In genomic region chr17:67679721-67680120, GRCh38 we compare ENCODE assay signal across 21 cellular contexts. TPM values are rescaled to one million over a fixed set of nuclear protein-coding genes. Genes with fewer than 3 reads are reported as not detected.
A peak's percentile ranks its signal among the peaks of the same experiment; 100 is the strongest.
DNase-seq lines count a peak whose midpoint lies in the region; ATAC-seq and TF ChIP-seq lines count a peak whose summit lies in the region.
"Had no signal": no experiment of that assay in that cellular context is flagged by ENCODE, and none has a peak within 500 bp of the region (broad histone marks: within the 10 kb centered on the region; RNA-seq: fewer than 3 reads in every experiment).

No MANE protein-coding gene starts in this region.

- H3K27ac Mint-ChIP-seq in CD4-positive, alpha-beta T cell = peak overlapping the region; percentile 72
- H3K27ac Mint-ChIP-seq in immature natural killer cell (peak overlapping the region in 4 of 6 donors; percentile 5 to 79 (median 32)), type B pancreatic cell (no peak overlapping the region)
- H3K27ac Mint-ChIP-seq: activated T-helper 17 cell treated with anti-CD3 and anti-CD28 coated beads, Interleukin-2, amount 50 U/mL, for 72 hours had no signal

- no peaks in the 10 kb centered on the region for H3K27me3 ChIP-seq in CD4-positive, alpha-beta T cell (ENCODE audit: control insufficient read depth, insufficient read depth, low read length)
- H3K27me3 ChIP-seq: adrenal gland, ovary, right lobe of liver had no signal

- H3K27ac ChIP-seq in CD4-positive, alpha-beta T cell (ENCODE audit: low read depth, low read length) = no peak overlapping the region
- H3K27ac ChIP-seq: adrenal gland, coronary artery, ovary, right lobe of liver, thoracic aorta had no signal

- H3K9me3 Mint-ChIP-seq in CD4-positive, alpha-beta T cell = no peaks in the 10 kb centered on the region
- no peaks in the 10 kb centered on the region for H3K9me3 Mint-ChIP-seq in immature natural killer cell
- no peaks in the 10 kb centered on the region for H3K9me3 Mint-ChIP-seq in type B pancreatic cell
- H3K9me3 Mint-ChIP-seq: activated T-helper 17 cell treated with anti-CD3 and anti-CD28 coated beads, Interleukin-2, amount 50 U/mL, for 72 hours had no signal

- no peak overlapping the region for H3K4me3 Mint-ChIP-seq in CD4-positive, alpha-beta T cell
- no peak overlapping the region for H3K4me3 Mint-ChIP-seq in immature natural killer cell
- H3K4me3 Mint-ChIP-seq in type B pancreatic cell = no peak overlapping the region
- H3K4me3 Mint-ChIP-seq: activated T-helper 17 cell treated with anti-CD3 and anti-CD28 coated beads, Interleukin-2, amount 50 U/mL, for 72 hours had no signal

- H3K4me1 Mint-ChIP-seq in CD4-positive, alpha-beta T cell (ENCODE audit: low read depth) = peaks cover 18% of the 10 kb centered on the region
- H3K4me1 Mint-ChIP-seq in immature natural killer cell (peaks cover 3 to 5% of the 10 kb centered on the region in 2 donors), type B pancreatic cell (ENCODE audit: unreplicated experiment) (no peaks in the 10 kb centered on the region)
- H3K4me1 Mint-ChIP-seq: activated T-helper 17 cell treated with anti-CD3 and anti-CD28 coated beads, Interleukin-2, amount 50 U/mL, for 72 hours had no signal

- POLR2A ChIA-PET in CD4-positive, alpha-beta T cell (lab: Charles Lee) = no interaction called here

- no peak for ATAC-seq in CD4-positive, alpha-beta T cell (ENCODE audit: poor library complexity)
- peak; percentile 58 for ATAC-seq in HG03432 (IDR thresholded peaks at IDR 0.05; ENCODE audit: unreplicated experiment)
- ATAC-seq in HG02763 (IDR thresholded peaks at IDR 0.05; ENCODE audit: unreplicated experiment) = no peak
- ATAC-seq: activated T-helper 17 cell treated with anti-CD3 and anti-CD28 coated beads, Interleukin-2, amount 50 U/mL, for 72 hours; left cardiac atrium; right lobe of liver had no signal

- H3K4me3 ChIP-seq in GM12865 (ENCODE audit: low read depth, low read length) = peak overlapping the region; percentile 14
- H3K4me3 ChIP-seq: adrenal gland, coronary artery, ovary, right lobe of liver, thoracic aorta had no signal

- CTCF ChIA-PET in CD4-positive, alpha-beta T cell (lab: Charles Lee) = no interaction called here

- no peaks in the 10 kb centered on the region for H3K27me3 Mint-ChIP-seq in CD4-positive, alpha-beta T cell
- H3K27me3 Mint-ChIP-seq in immature natural killer cell (ENCODE audit: low read depth in 3 of 3) (peaks cover 0 to 4% (median 4%) of the 10 kb centered on the region in 3 donors), type B pancreatic cell (no peaks in the 10 kb centered on the region)
- H3K27me3 Mint-ChIP-seq: activated T-helper 17 cell treated with anti-CD3 and anti-CD28 coated beads, Interleukin-2, amount 50 U/mL, for 72 hours had no signal

- no peaks in the 10 kb centered on the region for H3K9me3 ChIP-seq in CD4-positive, alpha-beta T cell (ENCODE audit: control insufficient read depth, low read length)
- H3K9me3 ChIP-seq: adrenal gland, Caco-2, ovary, right lobe of liver, SK-N-SH, thoracic aorta had no signal

- TF ChIP-seq CTCF in CD4-positive, alpha-beta T cell (IDR thresholded peaks at IDR 0.05) = no peak
- TF ChIP-seq CTCF in GM12865 (IDR thresholded peaks at IDR 0.05; ENCODE audit: insufficient read depth, low read depth, low read length, missing control alignments) (no peak), type B pancreatic cell (conservative IDR thresholded peaks at IDR 0.05) (no peak)

- peaks cover 69% of the 10 kb centered on the region for H3K36me3 Mint-ChIP-seq in CD4-positive, alpha-beta T cell (ENCODE audit: low read depth)
- H3K36me3 Mint-ChIP-seq in immature natural killer cell (peaks cover 14 to 40% (median 15%) of the 10 kb centered on the region in 3 donors), type B pancreatic cell (no peaks in the 10 kb centered on the region)

- intact Hi-C loops in CD4-positive, alpha-beta T cell (cut with DNase I, micrococcal nuclease) = no loop called here

- no peak for DNase-seq in CD4-positive, alpha-beta T cell
- DNase-seq in GM12865 (ENCODE audit: low read depth) = peak; percentile 86
- DNase-seq in immature natural killer cell = no peak
- no peak for DNase-seq in stimulated activated CD8-positive, alpha-beta memory T cell treated with anti-CD3 and anti-CD28 coated beads, Interleukin-4, amount 100 ng/mL, for 48 hours
- no peak for DNase-seq in type B pancreatic cell (ENCODE audit: extremely low spot score, unreplicated experiment)
- DNase-seq: activated CD4-positive, CD25-positive, alpha-beta regulatory T cell; activated CD8-positive, alpha-beta memory T cell treated with anti-CD3 and anti-CD28 coated beads for 24 hours; adrenal gland; Caco-2; H7; left cardiac atrium; mesenchymal stem cell; NCI-H1105; ovary; right lobe of liver; SK-N-SH had no signal

RNA-seq across cellular contexts. Expression of gene NOL11, which starts 38.0 kb away (rescaled TPM):
- total RNA-seq in CD4-positive, alpha-beta T cell = 10 to 100 TPM; 89.1 to 91.2 TPM
- polyA plus RNA-seq in immature natural killer cell = 10 to 100 TPM; 11.0 to 27.2 (median 12.1) TPM
- total RNA-seq in type B pancreatic cell (ENCODE audit: low replicate concordance) = 44.9 and 56.5 TPM in 2 replicates
